In the genomic region with DNA sequence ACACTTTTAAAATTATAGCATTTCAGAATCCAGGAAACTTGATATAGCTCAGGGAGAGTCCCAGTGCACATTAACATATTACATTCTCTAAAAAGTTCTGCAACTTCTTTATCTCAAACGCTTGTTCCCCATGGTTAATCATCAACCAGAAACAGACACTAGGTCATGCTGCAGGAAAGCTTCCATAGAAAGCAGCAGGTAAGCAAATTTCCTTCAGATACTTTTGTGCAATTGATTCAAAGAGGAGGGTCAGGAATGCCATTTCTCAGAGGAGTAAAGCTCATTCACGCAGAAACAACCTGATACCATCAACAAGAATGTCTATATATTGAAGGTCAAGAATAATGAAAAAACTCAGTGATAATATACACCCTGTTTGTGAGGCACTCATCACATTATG, we compare ENCODE assay signal across 15 cellular contexts.
DNase-seq lines count a peak whose midpoint lies in the region; ATAC-seq and TF ChIP-seq lines count a peak whose summit lies in the region.
"Had no signal": no experiment of that assay in that cellular context is flagged by ENCODE, and none has a peak within 500 bp of the region (broad histone marks: within the 10 kb centered on the region; RNA-seq: fewer than 3 reads in every experiment).

No MANE protein-coding gene starts in this region.

- H3K36me3 ChIP-seq in BLaER1 treated with 17β-estradiol and CSF1 and Interleukin-3, amounts not matched to agents 10 nM and 100 nM, result no peaks in the 10 kb centered on the region
- H3K36me3 ChIP-seq in right lobe of liver (no peaks in the 10 kb centered on the region), left ventricle myocardium inferior (no peaks in the 10 kb centered on the region)
- H3K36me3 ChIP-seq: cardiac muscle cell, spleen had no signal

- H3K27ac ChIP-seq in BLaER1 treated with 17β-estradiol and CSF1 and Interleukin-3, amounts not matched to agents 10 nM and 100 nM, result no peak overlapping the region
- H3K27ac ChIP-seq in right lobe of liver, result peak overlapping the region in 2 of 3 donors; percentile 33 to 47
- H3K27ac ChIP-seq in left ventricle myocardium inferior (replicated peaks), result no peak overlapping the region
- H3K27ac ChIP-seq: cardiac muscle cell, foreskin keratinocyte had no signal

- TF ChIP-seq CTCF in right lobe of liver (IDR thresholded peaks at IDR 0.05) (no peak), left ventricle myocardium inferior (IDR thresholded peaks at IDR 0.05; ENCODE audit: borderline replicate concordance) (no peak)

- 18% methylated on average over 2 of the region's 2 CpGs for WGBS in right lobe of liver (ENCODE audit: insufficient coverage, low coverage, low lambda C conversion rate, missing lambda C conversion rate)

- H4K20me1 ChIP-seq in BLaER1 treated with 17β-estradiol and CSF1 and Interleukin-3, amounts not matched to agents 10 nM and 100 nM, result no peaks in the 10 kb centered on the region

- no peak overlapping the region for H3K9ac ChIP-seq in BLaER1 treated with 17β-estradiol and CSF1 and Interleukin-3, amounts not matched to agents 10 nM and 100 nM

- intact Hi-C loops in right lobe of liver (cut with DNase I), result no loop called here
- intact Hi-C loops in left ventricle myocardium inferior (cut with micrococcal nuclease), result no loop called here

- peaks cover 0 to 8% (median 0%) of the 10 kb centered on the region in 11 experiments; a peak in 2 of 22 replicates for H3K9me3 ChIP-seq in BLaER1 treated with 17β-estradiol and CSF1 and Interleukin-3, amounts not matched to agents 10 nM and 100 nM (replicated peaks in 1 of 11)
- no peaks in the 10 kb centered on the region for H3K9me3 ChIP-seq in right lobe of liver
- H3K9me3 ChIP-seq in left ventricle myocardium inferior (replicated peaks), result no peaks in the 10 kb centered on the region
- H3K9me3 ChIP-seq: spleen had no signal

- peaks cover 28 to 92% (median 50%) of the 10 kb centered on the region in 10 experiments for H3K4me1 ChIP-seq in BLaER1 treated with 17β-estradiol and CSF1 and Interleukin-3, amounts not matched to agents 10 nM and 100 nM
- H3K4me1 ChIP-seq in right lobe of liver, result peaks cover 0 to 76% (median 25%) of the 10 kb centered on the region in 4 donors
- peaks cover 63% of the 10 kb centered on the region for H3K4me1 ChIP-seq in left ventricle myocardium inferior

- peak; percentile 30 for DNase-seq in amniotic epithelial cell (ENCODE audit: low read depth)
- DNase-seq in right lobe of liver, result no peak
- DNase-seq in NCI-H146 (lab: John Stamatoyannopoulos, UW), result no peak
- no peak for DNase-seq in left ventricle myocardium inferior
- no peak for DNase-seq in pons (ENCODE audit: low spot score)
- DNase-seq in NCI-H2196 treated with DMSO at 0.1 percent for 48 hours (lab: John Stamatoyannopoulos, UW; ENCODE audit: unreplicated experiment), result no peak
- DNase-seq: DND-41, foreskin keratinocyte, IMR-90, NCI-H1092, spleen had no signal

- TF ChIP-seq POLR2A in right lobe of liver (IDR thresholded peaks at IDR 0.05), result no peak

- H3K4me2 ChIP-seq in BLaER1 treated with 17β-estradiol and CSF1 and Interleukin-3, amounts not matched to agents 10 nM and 100 nM, result peak overlapping the region; percentile 34 to 82 (median 51)

- H3K4me3 ChIP-seq in BLaER1 treated with 17β-estradiol and CSF1 and Interleukin-3, amounts not matched to agents 10 nM and 100 nM, result no peak overlapping the region
- H3K4me3 ChIP-seq in right lobe of liver (no peak overlapping the region), left ventricle myocardium inferior (no peak overlapping the region)
- H3K4me3 ChIP-seq: cardiac muscle cell had no signal

- H3K27me3 ChIP-seq in BLaER1 treated with 17β-estradiol and CSF1 and Interleukin-3, amounts not matched to agents 10 nM and 100 nM, result no peaks in the 10 kb centered on the region
- H3K27me3 ChIP-seq in right lobe of liver, result no peaks in the 10 kb centered on the region
- H3K27me3 ChIP-seq in left ventricle myocardium inferior (ENCODE audit: low read depth), result no peaks in the 10 kb centered on the region
- H3K27me3 ChIP-seq: cardiac muscle cell, foreskin keratinocyte, spleen had no signal

- ATAC-seq in GM21447 (IDR thresholded peaks at IDR 0.05; ENCODE audit: unreplicated experiment), result peak; percentile 17
- peak in 3 of 4 donors; percentile 25 to 32 (median 30) for ATAC-seq in right lobe of liver
- ATAC-seq: foreskin keratinocyte, SK-N-SH treated with all-trans-retinoic acid at 6 μM for 48 hours had no signal

Comparison
In these comparisons a context has a peak if more than half of its experiments do, and no peak if none do; other contexts are left out.
1. H3K27ac ChIP-seq: peak in right lobe of liver (2 of 3); none in BLaER1 treated with 17β-estradiol and CSF1 and Interleukin-3, amounts not matched to agents 10 nM and 100 nM (0 of 11) and left ventricle myocardium inferior (single experiment).